10 cellular contexts compared by ENCODE assay signal in genomic region chr7:123916240-123916724, GRCh38. TPM values are rescaled to one million over a fixed set of nuclear protein-coding genes. Genes with fewer than 3 reads are reported as not detected.
DNase-seq lines count a peak whose midpoint lies in the region; ATAC-seq and TF ChIP-seq lines count a peak whose summit lies in the region.
"Had no signal": no experiment of that assay in that cellular context is flagged by ENCODE, and none has a peak within 500 bp of the region (broad histone marks: within the 10 kb centered on the region; RNA-seq: fewer than 3 reads in every experiment).

No MANE protein-coding gene starts in this region.

- H3K4me3 Mint-ChIP-seq in glutamatergic neuron (ENCODE audit: unreplicated experiment) = no peak overlapping the region
- no peak overlapping the region for H3K4me3 Mint-ChIP-seq in activated naive CD8-positive, alpha-beta T cell treated with anti-CD3 and anti-CD28 coated beads, Interleukin-2, amount 50 U/mL, for 24 hours
- H3K4me3 Mint-ChIP-seq: naive thymus-derived CD8-positive, alpha-beta T cell had no signal

- H3K27me3 Mint-ChIP-seq in glutamatergic neuron (ENCODE audit: unreplicated experiment) = no peaks in the 10 kb centered on the region
- H3K27me3 Mint-ChIP-seq in activated naive CD8-positive, alpha-beta T cell treated with anti-CD3 and anti-CD28 coated beads, Interleukin-2, amount 50 U/mL, for 24 hours = peaks cover 5% of the 10 kb centered on the region

- no peak overlapping the region for H3K4me3 ChIP-seq in left ventricle myocardium inferior
- no peak overlapping the region for H3K4me3 ChIP-seq in OCI-LY7 (ENCODE audit: low read depth, low read length, poor library complexity, severe bottlenecking)

- H3K4me1 ChIP-seq in left ventricle myocardium inferior (no peaks in the 10 kb centered on the region), OCI-LY7 (ENCODE audit: insufficient read depth, low read length, poor library complexity, severe bottlenecking) (no peaks in the 10 kb centered on the region)

- intact Hi-C loops in left ventricle myocardium inferior (cut with micrococcal nuclease) (no loop called here), cardiac septum (cut with DNase I) (no loop called here), OCI-LY7 (cut with micrococcal nuclease; ENCODE audit: unreplicated experiment) (no loop called here)

- DNase-seq in left ventricle myocardium inferior (no peak), cardiac septum (ENCODE audit: low spot score) (no peak), OCI-LY7 (ENCODE audit: low spot score) (peak; percentile 6), glutamatergic neuron (no peak), NCI-H2107 treated with DMSO at 0.1 percent for 48 hours (lab: John Stamatoyannopoulos, UW; ENCODE audit: unreplicated experiment) (no peak)
- no peak for DNase-seq in activated naive CD8-positive, alpha-beta T cell treated with anti-CD3 and anti-CD28 coated beads, Interleukin-2, amount 50 U/mL, for 24 hours
- DNase-seq in activated naive CD4-positive, alpha-beta T cell treated with anti-CD3 and anti-CD28 coated beads, Interleukin-2, amount 50 U/mL, for 72 hours (ENCODE audit: low spot score in 2 of 2) = no peak
- DNase-seq: activated CD4-positive, alpha-beta T cell treated with anti-CD3 and anti-CD28 coated beads, Interleukin-2, amount 50 U/mL, for 48 hours; naive thymus-derived CD8-positive, alpha-beta T cell had no signal

- no peaks in the 10 kb centered on the region for H3K9me2 ChIP-seq in OCI-LY7 (ENCODE audit: insufficient read depth, low read length)

- no peak overlapping the region for H3K27ac Mint-ChIP-seq in glutamatergic neuron (ENCODE audit: unreplicated experiment)
- H3K27ac Mint-ChIP-seq in activated naive CD8-positive, alpha-beta T cell treated with anti-CD3 and anti-CD28 coated beads, Interleukin-2, amount 50 U/mL, for 24 hours = no peak overlapping the region
- H3K27ac Mint-ChIP-seq in activated naive CD4-positive, alpha-beta T cell treated with anti-CD3 and anti-CD28 coated beads, Interleukin-2, amount 50 U/mL, for 72 hours = no peak overlapping the region
- H3K27ac Mint-ChIP-seq: naive thymus-derived CD8-positive, alpha-beta T cell had no signal

- H2AFZ ChIP-seq in OCI-LY7 (ENCODE audit: low read length) = no peak overlapping the region

- H3K27me3 ChIP-seq in left ventricle myocardium inferior (ENCODE audit: low read depth) = no peaks in the 10 kb centered on the region

- ATAC-seq in activated naive CD8-positive, alpha-beta T cell treated with anti-CD3 and anti-CD28 coated beads, Interleukin-2, amount 50 U/mL, for 24 hours = no peak
- no peak for ATAC-seq in HG03175 (IDR thresholded peaks at IDR 0.05; ENCODE audit: unreplicated experiment)
- no peak for ATAC-seq in activated naive CD4-positive, alpha-beta T cell treated with anti-CD3 and anti-CD28 coated beads, Interleukin-2, amount 50 U/mL, for 72 hours
- ATAC-seq: naive thymus-derived CD8-positive, alpha-beta T cell had no signal

- H3K4me1 Mint-ChIP-seq in glutamatergic neuron (ENCODE audit: low read depth, unreplicated experiment) = no peaks in the 10 kb centered on the region
- H3K4me1 Mint-ChIP-seq in activated naive CD8-positive, alpha-beta T cell treated with anti-CD3 and anti-CD28 coated beads, Interleukin-2, amount 50 U/mL, for 24 hours = no peaks in the 10 kb centered on the region
- H3K4me1 Mint-ChIP-seq: naive thymus-derived CD8-positive, alpha-beta T cell had no signal

- H3K36me3 ChIP-seq in left ventricle myocardium inferior (no peaks in the 10 kb centered on the region), OCI-LY7 (ENCODE audit: insufficient read depth, low read length) (no peaks in the 10 kb centered on the region)

- H3K36me3 Mint-ChIP-seq in glutamatergic neuron (ENCODE audit: unreplicated experiment) = no peaks in the 10 kb centered on the region
- no peaks in the 10 kb centered on the region for H3K36me3 Mint-ChIP-seq in activated naive CD8-positive, alpha-beta T cell treated with anti-CD3 and anti-CD28 coated beads, Interleukin-2, amount 50 U/mL, for 24 hours (ENCODE audit: low read depth)
- H3K36me3 Mint-ChIP-seq in activated naive CD4-positive, alpha-beta T cell treated with anti-CD3 and anti-CD28 coated beads, Interleukin-2, amount 50 U/mL, for 72 hours = no peaks in the 10 kb centered on the region
- H3K36me3 Mint-ChIP-seq: naive thymus-derived CD8-positive, alpha-beta T cell had no signal

- H3K4me2 ChIP-seq in OCI-LY7 (ENCODE audit: low read length) = no peak overlapping the region

- TF ChIP-seq CTCF in left ventricle myocardium inferior (IDR thresholded peaks at IDR 0.05; ENCODE audit: borderline replicate concordance) (peak; percentile 37), OCI-LY7 (conservative IDR thresholded peaks at IDR 0.05; ENCODE audit: low read length) (peak; percentile 65), glutamatergic neuron (IDR thresholded peaks at IDR 0.05; ENCODE audit: partially characterized antibody, unreplicated experiment) (peak; percentile 32)

- POLR2A ChIA-PET in OCI-LY7 (lab: Charles Lee) = interaction anchor here (0.7 kb wide), 1 partner anchor 37 kb away, joined by 3 read pairs; no protein-coding TSS in a partner anchor

- peaks cover 2% of the 10 kb centered on the region for H3K9me3 Mint-ChIP-seq in glutamatergic neuron (ENCODE audit: unreplicated experiment)
- H3K9me3 Mint-ChIP-seq in activated naive CD8-positive, alpha-beta T cell treated with anti-CD3 and anti-CD28 coated beads, Interleukin-2, amount 50 U/mL, for 24 hours = no peaks in the 10 kb centered on the region
- H3K9me3 Mint-ChIP-seq in activated naive CD4-positive, alpha-beta T cell treated with anti-CD3 and anti-CD28 coated beads, Interleukin-2, amount 50 U/mL, for 72 hours = no peaks in the 10 kb centered on the region
- H3K9me3 Mint-ChIP-seq: naive thymus-derived CD8-positive, alpha-beta T cell had no signal

- H4K20me1 ChIP-seq in OCI-LY7 (ENCODE audit: insufficient read depth, low read length) = no peaks in the 10 kb centered on the region

- H3K9me3 ChIP-seq in left ventricle myocardium inferior (replicated peaks) = no peaks in the 10 kb centered on the region
- no peaks in the 10 kb centered on the region for H3K9me3 ChIP-seq in OCI-LY7 (ENCODE audit: low read length)

- H3K27ac ChIP-seq in left ventricle myocardium inferior (replicated peaks) (no peak overlapping the region), OCI-LY7 (ENCODE audit: low read depth, low read length, poor library complexity, severe bottlenecking) (no peak overlapping the region)

- no peaks in the 10 kb centered on the region for H3K79me2 ChIP-seq in OCI-LY7 (ENCODE audit: insufficient read depth, low read depth, low read length)

- CTCF ChIA-PET in OCI-LY7 (lab: Charles Lee; ENCODE audit: unreplicated experiment) = no interaction called here

- BruUV-seq in OCI-LY7 (replicated peaks; lab: Mats Ljungman, UMichigan) = no TSS peak

RNA-seq across cellular contexts. Expression of gene SPAM1, which starts 8.8 kb away (rescaled TPM):
- total RNA-seq in left ventricle myocardium inferior = not detected
- total RNA-seq in cardiac septum = 0.24 TPM
- not detected in 2 replicates for total RNA-seq in OCI-LY7 (2014; rRNA removed; shearing (Covaris generic))
- total RNA-seq in OCI-LY7 (2022) = not detected in 2 replicates
- total RNA-seq in glutamatergic neuron (ENCODE audit: unreplicated experiment) = not detected
- not detected for total RNA-seq in activated naive CD4-positive, alpha-beta T cell treated with anti-CD3 and anti-CD28 coated beads, Interleukin-2, amount 50 U/mL, for 72 hours
- total RNA-seq: naive thymus-derived CD8-positive, alpha-beta T cell had no signal
